In genomic region chr5:181168595-181169118, GRCh38 we compare ENCODE assay signal across 2 cellular contexts.
TF ChIP-seq lines count a peak whose summit lies in the region.

No MANE protein-coding gene starts in this region.

TF ChIP-seq in SK-N-SH, 30 proteins besides CTCF, POLR2A, EP300 and RAD21 (continued from another document):
- no peak for TF ChIP-seq REST (IDR thresholded peaks at IDR 0.05; ENCODE audit: low read depth, low read length)
- TF ChIP-seq GABPA (IDR thresholded peaks at IDR 0.05; ENCODE audit: low read depth), result no peak
- TF ChIP-seq USF2 (IDR thresholded peaks at IDR 0.05; ENCODE audit: borderline replicate concordance, low read depth, low read length), result no peak
- no peak for TF ChIP-seq NRF1 (IDR thresholded peaks at IDR 0.05; ENCODE audit: low read depth, low read length)
- TF ChIP-seq ELF1 (IDR thresholded peaks at IDR 0.05), result no peak
- TF ChIP-seq GATA2 (CRISPR knock-in tag; IDR thresholded peaks at IDR 0.05), result no peak
- no peak for TF ChIP-seq RFX5 (IDR thresholded peaks at IDR 0.05; ENCODE audit: low read length)
- TF ChIP-seq YY1 (IDR thresholded peaks at IDR 0.05; ENCODE audit: low read depth), result no peak
- TF ChIP-seq SMC3 (IDR thresholded peaks at IDR 0.05; ENCODE audit: low read depth, low read length), result no peak
- no peak for TF ChIP-seq ZBTB33 (IDR thresholded peaks at IDR 0.05; ENCODE audit: borderline replicate concordance, low read depth)

TF ChIP-seq in SK-N-SH treated with all-trans-retinoic acid at 6 μM for 48 hours, 23 proteins besides CTCF, POLR2A, EP300 and RAD21 (continued from another document):
- no peak for TF ChIP-seq POU6F1 (CRISPR knock-in tag; IDR thresholded peaks at IDR 0.05; ENCODE audit: borderline replicate concordance, low read depth)
